Comparison of ENCODE assay signal across 28 cellular contexts in the genomic region with DNA sequence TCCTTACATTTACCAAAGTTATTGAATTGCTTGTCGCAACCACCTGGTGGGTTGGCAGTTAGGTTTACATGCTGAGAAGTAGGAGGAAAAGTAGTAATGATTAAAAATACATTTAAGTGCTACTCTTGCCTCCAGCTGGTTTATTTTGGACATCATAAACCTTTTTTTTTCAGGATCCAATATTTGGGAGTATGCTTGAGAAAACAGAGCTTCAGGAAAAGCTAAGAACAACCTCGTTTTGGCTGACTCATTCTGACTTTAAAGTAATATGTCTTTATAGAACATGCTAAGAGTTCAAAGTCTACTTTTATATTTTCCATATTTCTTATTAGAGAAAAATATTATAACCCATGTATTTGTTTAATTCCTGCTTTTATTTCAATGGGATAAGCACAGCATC. TPM values are rescaled to one million over a fixed set of nuclear protein-coding genes. Genes with fewer than 3 reads are reported as not detected.
"Had no signal": no experiment of that assay in that cellular context is flagged by ENCODE, and none has a peak within 500 bp of the region (broad histone marks: within the 10 kb centered on the region; RNA-seq: fewer than 3 reads in every experiment).

No MANE protein-coding gene starts in this region.

- H3K4me1 Mint-ChIP-seq: activated B cell treated with CpG ODN at 0.5 μM for 24 hours; activated CD8-positive, alpha-beta memory T cell treated with anti-CD3 and anti-CD28 coated beads, Interleukin-2, amount 10 ng/mL, durations not matched to agents 7 days and 5 days; endodermal cell; naive thymus-derived CD8-positive, alpha-beta T cell; T-cell had no signal

- H3K4me3 Mint-ChIP-seq: activated B cell treated with CpG ODN at 0.5 μM for 24 hours; activated CD8-positive, alpha-beta memory T cell treated with anti-CD3 and anti-CD28 coated beads, Interleukin-2, amount 10 ng/mL, durations not matched to agents 7 days and 5 days; activated CD8-positive, alpha-beta T cell treated with anti-CD3 and anti-CD28 coated beads, Interleukin-2, amount 10 ng/mL, durations not matched to agents 7 days and 5 days; activated naive CD8-positive, alpha-beta T cell; activated T-cell treated with anti-CD3 and anti-CD28 coated beads, Interleukin-2, amount 50 U/mL, for 72 hours; dendritic cell treated with granulocyte-macrophage colony-stimulating factor and Interleukin-4, amounts not matched to agents 40 ng/mL and 50 ng/mL, for 4 days; endodermal cell; immature natural killer cell; mesothelial cell of epicardium; naive thymus-derived CD8-positive, alpha-beta T cell; T-cell; T-helper 2 cell treated with Interferon-gamma antibody and Interleukin-4, amounts not matched to agents 5 μg/mL and 100 μg/mL, for 36 hours; type B pancreatic cell had no signal

- H3K36me3 Mint-ChIP-seq: activated naive CD8-positive, alpha-beta T cell; immature natural killer cell; mesothelial cell of epicardium; naive thymus-derived CD8-positive, alpha-beta T cell; T-cell had no signal

- DNase-seq: activated B cell treated with CpG ODN at 0.5 μM for 24 hours; activated CD8-positive, alpha-beta memory T cell treated with anti-CD3 and anti-CD28 coated beads, Interleukin-2, amount 10 ng/mL, durations not matched to agents 7 days and 5 days; activated CD8-positive, alpha-beta T cell treated with anti-CD3 and anti-CD28 coated beads, Interleukin-2, amount 10 ng/mL, durations not matched to agents 7 days and 5 days; activated effector memory CD4-positive, alpha-beta T cell treated with Interleukin-2 at 50 U/mL for 16 hours; activated naive CD4-positive, alpha-beta T cell treated with Interleukin-2 at 50 U/mL for 16 hours; activated T-cell treated with anti-CD3 and anti-CD28 coated beads, Interleukin-2, amount 50 U/mL, for 72 hours; central memory CD4-positive, alpha-beta T cell; endodermal cell; hypothalamus; immature natural killer cell; naive thymus-derived CD8-positive, alpha-beta T cell; ovary; right lobe of liver; stimulated activated CD4-positive, alpha-beta T cell treated with anti-CD3 and anti-CD28 coated beads, Interleukin-12 subunit alpha, Interleukin-12 subunit beta, amount 100 ng/mL, for 4 hours; stimulated activated CD4-positive, alpha-beta T cell treated with anti-CD3 and anti-CD28 coated beads, Interleukin-4, amount 100 ng/mL, for 1 hour; stimulated activated naive CD8-positive, alpha-beta T cell treated with anti-CD3 and anti-CD28 coated beads, Interleukin-15, Interleukin-2, amounts not matched to agents 100 U/mL and 50 U/mL, for 24 hours; T-cell; uterus had no signal

- H3K27ac ChIP-seq: breast epithelium, esophagus muscularis mucosa, gastroesophageal sphincter, ovary, right lobe of liver had no signal

- H3K36me3 ChIP-seq: breast epithelium, esophagus muscularis mucosa, gastroesophageal sphincter, ovary, right lobe of liver, thoracic aorta, uterus had no signal

- H3K4me1 ChIP-seq: breast epithelium, esophagus muscularis mucosa, right lobe of liver, uterus had no signal

- H3K27me3 ChIP-seq: breast epithelium, esophagus muscularis mucosa, gastroesophageal sphincter, ovary, right lobe of liver, uterus had no signal

- H3K27ac Mint-ChIP-seq: activated B cell treated with CpG ODN at 0.5 μM for 24 hours; activated CD8-positive, alpha-beta memory T cell treated with anti-CD3 and anti-CD28 coated beads, Interleukin-2, amount 10 ng/mL, durations not matched to agents 7 days and 5 days; activated CD8-positive, alpha-beta T cell treated with anti-CD3 and anti-CD28 coated beads, Interleukin-2, amount 10 ng/mL, durations not matched to agents 7 days and 5 days; activated naive CD8-positive, alpha-beta T cell; activated T-cell treated with anti-CD3 and anti-CD28 coated beads, Interleukin-2, amount 50 U/mL, for 72 hours; dendritic cell treated with granulocyte-macrophage colony-stimulating factor and Interleukin-4, amounts not matched to agents 40 ng/mL and 50 ng/mL, for 4 days; endodermal cell; immature natural killer cell; mesothelial cell of epicardium; naive thymus-derived CD8-positive, alpha-beta T cell; progenitor cell of endocrine pancreas; T-cell; T-helper 2 cell treated with Interferon-gamma antibody and Interleukin-4, amounts not matched to agents 5 μg/mL and 100 μg/mL, for 36 hours; type B pancreatic cell had no signal

- H3K4me3 ChIP-seq: breast epithelium, esophagus muscularis mucosa, gastroesophageal sphincter, ovary, right lobe of liver, thoracic aorta, uterus had no signal

- ATAC-seq: activated CD8-positive, alpha-beta memory T cell treated with anti-CD3 and anti-CD28 coated beads, Interleukin-2, amount 10 ng/mL, durations not matched to agents 7 days and 5 days; activated CD8-positive, alpha-beta T cell treated with anti-CD3 and anti-CD28 coated beads, Interleukin-2, amount 10 ng/mL, durations not matched to agents 7 days and 5 days; activated T-cell treated with anti-CD3 and anti-CD28 coated beads, Interleukin-2, amount 50 U/mL, for 72 hours; gastroesophageal sphincter; naive thymus-derived CD8-positive, alpha-beta T cell; right lobe of liver; stimulated activated naive CD8-positive, alpha-beta T cell treated with anti-CD3 and anti-CD28 coated beads, Interleukin-15, Interleukin-2, amounts not matched to agents 100 U/mL and 50 U/mL, for 24 hours; T-cell had no signal

- H3K27me3 Mint-ChIP-seq: activated B cell treated with CpG ODN at 0.5 μM for 24 hours; activated CD8-positive, alpha-beta memory T cell treated with anti-CD3 and anti-CD28 coated beads, Interleukin-2, amount 10 ng/mL, durations not matched to agents 7 days and 5 days; dendritic cell treated with granulocyte-macrophage colony-stimulating factor and Interleukin-4, amounts not matched to agents 40 ng/mL and 50 ng/mL, for 4 days; progenitor cell of endocrine pancreas; T-cell; type B pancreatic cell had no signal

- H3K9me3 ChIP-seq: breast epithelium, esophagus muscularis mucosa, gastroesophageal sphincter, ovary, right lobe of liver, thoracic aorta, uterus had no signal

RNA-seq across cellular contexts. Expression of gene BNC2, which starts 41.7 kb away (rescaled TPM):
- total RNA-seq: activated B cell treated with CpG ODN at 0.5 μM for 24 hours; activated CD8-positive, alpha-beta memory T cell treated with anti-CD3 and anti-CD28 coated beads, Interleukin-2, amount 10 ng/mL, durations not matched to agents 7 days and 5 days; activated CD8-positive, alpha-beta T cell treated with anti-CD3 and anti-CD28 coated beads, Interleukin-2, amount 10 ng/mL, durations not matched to agents 7 days and 5 days; naive thymus-derived CD8-positive, alpha-beta T cell had no signal
- polyA plus RNA-seq: naive thymus-derived CD8-positive, alpha-beta T cell had no signal
